8 cellular contexts compared by ENCODE assay signal in the genomic region with DNA sequence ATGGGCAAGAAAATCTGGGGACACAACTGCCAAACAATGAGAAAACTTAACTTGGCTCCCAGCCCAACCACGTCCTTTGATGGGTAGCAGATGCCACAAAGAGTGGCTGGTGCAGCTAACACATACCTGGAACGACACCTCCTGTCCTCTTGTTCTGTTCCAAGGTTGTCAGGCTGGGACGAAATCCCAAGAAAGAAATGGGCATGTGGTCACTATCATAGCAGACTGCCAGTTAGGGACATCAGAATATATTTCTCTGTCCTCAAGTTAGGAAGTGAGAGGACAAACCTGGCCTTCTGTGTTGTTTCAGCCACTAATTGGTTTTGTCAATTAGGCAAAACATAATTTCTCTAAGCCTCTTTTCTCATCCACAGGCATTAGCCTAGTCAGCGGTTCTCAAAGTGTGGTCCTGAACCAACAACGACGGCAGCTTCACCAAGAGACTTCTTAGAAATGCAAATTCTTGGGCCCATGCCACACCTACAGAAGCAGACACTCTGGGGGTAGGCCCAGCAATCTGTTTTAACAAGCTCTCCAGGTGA.
DNase-seq lines count a peak whose midpoint lies in the region; ATAC-seq, FAIRE-seq and TF ChIP-seq lines count a peak whose summit lies in the region.

No MANE protein-coding gene starts in this region.

- peaks cover 2% of the 10 kb centered on the region for H3K27me3 ChIP-seq in AG04450 (ENCODE audit: control insufficient read depth, insufficient read depth, low read length)
- H3K27me3 ChIP-seq in lower lobe of right lung (ENCODE audit: low read depth): no peaks in the 10 kb centered on the region

- H3K9me3 ChIP-seq in AG04450 (ENCODE audit: control insufficient read depth, insufficient read depth, low read length) (peaks cover 3% of the 10 kb centered on the region), lower lobe of right lung (no peaks in the 10 kb centered on the region)

- no peak for TF ChIP-seq POLR2A in H54 (IDR thresholded peaks at IDR 0.05; ENCODE audit: low read depth, low read length)

- H3K36me3 ChIP-seq in lower lobe of right lung: no peaks in the 10 kb centered on the region

- POLR2A ChIA-PET in AG04450 (lab: Yijun Ruan, JAX): interaction anchor here (1.2 to 3.3 kb wide), 6 partner anchors 9 to 67 kb away, joined by 3 to 22 read pairs (median 14); partner anchors contain the start of gene RAPGEF1

- CTCF ChIA-PET in AG04450 (lab: Charles Lee): interaction anchor here (3.2 kb wide), 1 partner anchor 20 kb away, joined by 11 read pairs; no protein-coding TSS in a partner anchor

- H3K27ac ChIP-seq in AG04450 (ENCODE audit: low read depth, low read length) (peak overlapping the region; percentile 83), lower lobe of right lung (peak overlapping the region; percentile 80)

- intact Hi-C loops in lower lobe of right lung (cut with DNase I): no loop called here

- ATAC-seq in HG02642 (IDR thresholded peaks at IDR 0.05; ENCODE audit: poor library complexity, unreplicated experiment): peak; percentile 34
- ATAC-seq in lower lobe of right lung: no peak
- ATAC-seq in HG03039 (IDR thresholded peaks at IDR 0.05; ENCODE audit: unreplicated experiment): no peak
- ATAC-seq in GM21367 (IDR thresholded peaks at IDR 0.05; ENCODE audit: unreplicated experiment): no peak

- DNase-seq in AG04450 (ENCODE audit: low read depth, low spot score) (no peak), lower lobe of right lung (no peak), H54 (ENCODE audit: insufficient read length, low spot score) (no peak), HK-2 (ENCODE audit: unreplicated experiment) (no peak)
- DNase-seq in activated effector memory CD4-positive, alpha-beta T cell treated with Interleukin-2 at 50 U/mL for 16 hours: peak; percentile 52

- peaks cover 84% of the 10 kb centered on the region for H3K4me1 ChIP-seq in lower lobe of right lung

- TF ChIP-seq CTCF in AG04450 (IDR thresholded peaks at IDR 0.05; ENCODE audit: low read depth, low read length) (no peak), lower lobe of right lung (IDR thresholded peaks at IDR 0.05) (no peak)

- FAIRE-seq in H54 (lab: Jason Lieb, UNC): no peak

- H3K4me3 ChIP-seq in AG04450 (ENCODE audit: low read depth, low read length) (no peak overlapping the region), lower lobe of right lung (no peak overlapping the region)
